8 cellular contexts compared by ENCODE assay signal in genomic region chr1:236096660-236097482, GRCh38. TPM values are rescaled to one million over a fixed set of nuclear protein-coding genes. Genes with fewer than 3 reads are reported as not detected.
DNase-seq lines count a peak whose midpoint lies in the region; ATAC-seq and TF ChIP-seq lines count a peak whose summit lies in the region.
"Not testable (repeated sequence)": the region's sequence is repeated elsewhere in the genome, so short reads cannot be mapped to it uniquely, and the experiment has no call there.

No MANE protein-coding gene starts in this region.

- intact Hi-C loops in CD4-positive, alpha-beta memory T cell (cut with micrococcal nuclease); activated CD4-positive, alpha-beta T cell treated with anti-CD3 and anti-CD28 coated beads, Interleukin-2, amount 10 ng/mL, durations not matched to agents 24 days and 14 days (cut with micrococcal nuclease): not testable (repeated sequence)

- not testable (repeated sequence) for H3K4me1 Mint-ChIP-seq in CD4-positive, alpha-beta memory T cell; activated CD4-positive, alpha-beta T cell treated with anti-CD3 and anti-CD28 coated beads, Interleukin-2, amount 10 ng/mL, durations not matched to agents 24 days and 14 days; nephron progenitor cell

- H3K36me3 Mint-ChIP-seq in CD4-positive, alpha-beta memory T cell; activated CD4-positive, alpha-beta T cell treated with anti-CD3 and anti-CD28 coated beads, Interleukin-2, amount 10 ng/mL, durations not matched to agents 24 days and 14 days (ENCODE audit: low read depth); nephron progenitor cell (ENCODE audit: low read depth): not testable (repeated sequence)

- peak in 4 of 5 donors; percentile 46 to 96 (median 67) for DNase-seq in CD4-positive, alpha-beta memory T cell
- DNase-seq in NOMO-1 (lab: John Stamatoyannopoulos, UW; ENCODE audit: unreplicated experiment in 2 of 2) (peak; percentile 20 to 44), anterior cingulate cortex (lab: John Stamatoyannopoulos, UW) (peak in 40 of 58 donors; percentile 1 to 89 (median 42)), nephron progenitor cell (peak; percentile 32)
- peak; percentile 92 for DNase-seq in activated CD4-positive, alpha-beta T cell treated with anti-CD3 and anti-CD28 coated beads, Interleukin-2, amount 10 ng/mL, durations not matched to agents 24 days and 14 days
- peak; percentile 68 for DNase-seq in stimulated activated CD8-positive, alpha-beta memory T cell treated with anti-CD3 and anti-CD28 coated beads, Interleukin-15, amount 100 ng/mL, for 24 hours (ENCODE audit: low read depth)

- ATAC-seq in HG03064 (IDR thresholded peaks at IDR 0.05; ENCODE audit: low read depth, unreplicated experiment), result peak; percentile 84
- ATAC-seq in gastroesophageal sphincter, result not testable (repeated sequence)

- H3K27me3 Mint-ChIP-seq in CD4-positive, alpha-beta memory T cell, result peaks cover 6 to 25% of the 10 kb centered on the region in 2 donors
- H3K27me3 Mint-ChIP-seq in activated CD4-positive, alpha-beta T cell treated with anti-CD3 and anti-CD28 coated beads, Interleukin-2, amount 10 ng/mL, durations not matched to agents 24 days and 14 days; nephron progenitor cell (ENCODE audit: low read depth, poor library complexity): not testable (repeated sequence)

- H3K4me1 ChIP-seq in CD4-positive, alpha-beta memory T cell (ENCODE audit: insufficient read depth, low read length); gastroesophageal sphincter: not testable (repeated sequence)

- H3K4me3 ChIP-seq in CD4-positive, alpha-beta memory T cell (ENCODE audit: low read length in 2 of 2); gastroesophageal sphincter: not testable (repeated sequence)

- not testable (repeated sequence) for H3K36me3 ChIP-seq in CD4-positive, alpha-beta memory T cell (ENCODE audit: insufficient read depth, low read length); gastroesophageal sphincter

- peak overlapping the region in 5 of 7 donors; percentile 9 to 89 (median 65) for H3K27ac Mint-ChIP-seq in CD4-positive, alpha-beta memory T cell
- H3K27ac Mint-ChIP-seq in activated CD4-positive, alpha-beta T cell treated with anti-CD3 and anti-CD28 coated beads, Interleukin-2, amount 10 ng/mL, durations not matched to agents 24 days and 14 days, result peak overlapping the region; percentile 94
- not testable (repeated sequence) for H3K27ac Mint-ChIP-seq in nephron progenitor cell

- WGBS in gastroesophageal sphincter (ENCODE audit: low coverage in 1 of 2), 2 donors, result 54 to 60% methylated on average over 13 to 14 of the region's 15 CpGs

- not testable (repeated sequence) for H3K9me3 ChIP-seq in CD4-positive, alpha-beta memory T cell (ENCODE audit: control insufficient read depth in 1 of 2, low read length in 2 of 2); gastroesophageal sphincter

- H3K27ac ChIP-seq in CD4-positive, alpha-beta memory T cell (ENCODE audit: low read depth, low read length), result peak overlapping the region; percentile 5
- H3K27ac ChIP-seq in gastroesophageal sphincter, result peak overlapping the region in 3 of 4 donors; percentile 57 to 71 (median 65)

- peak overlapping the region in 5 of 8 donors; percentile 1 to 62 (median 50) for H3K4me3 Mint-ChIP-seq in CD4-positive, alpha-beta memory T cell
- peak overlapping the region; percentile 6 for H3K4me3 Mint-ChIP-seq in activated CD4-positive, alpha-beta T cell treated with anti-CD3 and anti-CD28 coated beads, Interleukin-2, amount 10 ng/mL, durations not matched to agents 24 days and 14 days
- not testable (repeated sequence) for H3K4me3 Mint-ChIP-seq in nephron progenitor cell

- H3K27me3 ChIP-seq in CD4-positive, alpha-beta memory T cell (ENCODE audit: insufficient read depth, low read length); gastroesophageal sphincter: not testable (repeated sequence)

- not testable (repeated sequence) for TF ChIP-seq CTCF in gastroesophageal sphincter (IDR thresholded peaks at IDR 0.05); nephron progenitor cell (IDR thresholded peaks at IDR 0.05)

- CTCF ChIA-PET in CD4-positive, alpha-beta memory T cell (lab: Charles Lee; ENCODE audit: partially characterized antibody), result not testable (repeated sequence)

- peaks cover 0 to 21% (median 7%) of the 10 kb centered on the region in 8 donors for H3K9me3 Mint-ChIP-seq in CD4-positive, alpha-beta memory T cell
- H3K9me3 Mint-ChIP-seq in activated CD4-positive, alpha-beta T cell treated with anti-CD3 and anti-CD28 coated beads, Interleukin-2, amount 10 ng/mL, durations not matched to agents 24 days and 14 days, result not testable (repeated sequence)
- H3K9me3 Mint-ChIP-seq in nephron progenitor cell, result peaks cover 26% of the 10 kb centered on the region

- not testable (repeated sequence) for TF ChIP-seq POLR2A in gastroesophageal sphincter (IDR thresholded peaks at IDR 0.05)

- TF ChIP-seq EP300 in gastroesophageal sphincter (IDR thresholded peaks at IDR 0.05), result not testable (repeated sequence)

- POLR2A ChIA-PET in CD4-positive, alpha-beta memory T cell (lab: Charles Lee; ENCODE audit: partially characterized antibody), result not testable (repeated sequence)

RNA-seq across cellular contexts. Expression of gene NID1, which starts 32.0 kb away (rescaled TPM):
- under 1 TPM; 0.08 to 0.17 TPM for total RNA-seq in CD4-positive, alpha-beta memory T cell
- polyA plus RNA-seq in CD4-positive, alpha-beta memory T cell, result not detected
- total RNA-seq in activated CD4-positive, alpha-beta T cell treated with anti-CD3 and anti-CD28 coated beads, Interleukin-2, amount 10 ng/mL, durations not matched to agents 24 days and 14 days, result 0.57 and 0.61 TPM in 2 replicates
- 100 to 1,000 TPM; 139 to 322 (median 244) TPM for total RNA-seq in gastroesophageal sphincter

RNA-seq across cellular contexts. Expression of gene GPR137B, which starts 45.5 kb away (rescaled TPM):
- 10 to 100 TPM; 11.0 to 11.8 TPM for total RNA-seq in CD4-positive, alpha-beta memory T cell
- polyA plus RNA-seq in CD4-positive, alpha-beta memory T cell, result 1 to 10 TPM; 4.1 to 5.7 TPM
- 6.6 and 7.7 TPM in 2 replicates for total RNA-seq in activated CD4-positive, alpha-beta T cell treated with anti-CD3 and anti-CD28 coated beads, Interleukin-2, amount 10 ng/mL, durations not matched to agents 24 days and 14 days
- 10 to 100 TPM; 11.4 to 17.7 (median 14.1) TPM for total RNA-seq in gastroesophageal sphincter

Comparison
In these comparisons a context has a peak if more than half of its experiments do, and no peak if none do; other contexts are left out.
1. DNase-seq: peak in every context shown above with its lines; median percentile 92 in activated CD4-positive, alpha-beta T cell treated with anti-CD3 and anti-CD28 coated beads, Interleukin-2, amount 10 ng/mL, durations not matched to agents 24 days and 14 days; 68 in stimulated activated CD8-positive, alpha-beta memory T cell treated with anti-CD3 and anti-CD28 coated beads, Interleukin-15, amount 100 ng/mL, for 24 hours; 67 in CD4-positive, alpha-beta memory T cell; 42 in anterior cingulate cortex; 32 in NOMO-1; 32 in nephron progenitor cell.
2. RNA of gene NID1, which starts 32.0 kb away (total RNA-seq): 139 to 322 TPM in gastroesophageal sphincter; 0.57 to 0.61 TPM in activated CD4-positive, alpha-beta T cell treated with anti-CD3 and anti-CD28 coated beads, Interleukin-2, amount 10 ng/mL, durations not matched to agents 24 days and 14 days and 0.08 to 0.17 TPM in CD4-positive, alpha-beta memory T cell; every median in the first group is over 10 times any median in the second.